ENCODE assay signal across 28 cellular contexts in the genomic region with DNA sequence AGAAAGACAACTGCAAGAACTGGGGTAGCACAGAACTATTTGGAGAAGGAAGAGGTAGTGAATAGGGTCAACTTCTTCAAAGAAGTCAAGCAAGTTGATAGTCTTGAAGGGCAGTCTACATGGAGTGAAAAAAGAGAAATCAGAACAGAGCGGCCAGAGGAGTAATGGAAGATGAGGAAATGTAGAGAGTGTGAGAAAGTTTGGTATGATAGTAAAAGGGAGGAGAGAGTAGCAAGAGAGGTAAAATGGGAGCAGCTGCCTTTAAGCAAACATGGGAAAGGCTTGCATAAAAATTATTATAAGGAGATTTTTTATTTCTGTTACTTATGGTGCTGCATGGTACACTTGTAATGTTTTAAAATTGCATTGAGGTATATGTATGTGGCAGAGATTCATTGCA.
"Had no signal": no experiment of that assay in that cellular context is flagged by ENCODE, and none has a peak within 500 bp of the region (broad histone marks: within the 10 kb centered on the region; RNA-seq: fewer than 3 reads in every experiment).

No MANE protein-coding gene starts in this region.

- H3K9me3 Mint-ChIP-seq: activated CD4-positive, alpha-beta memory T cell treated with anti-CD3 and anti-CD28 coated beads, Interleukin-2, amount 10 ng/mL, durations not matched to agents 7 days and 5 days; activated naive CD4-positive, alpha-beta T cell treated with anti-CD3 and anti-CD28 coated beads, Interleukin-2, amount 10 ng/mL, durations not matched to agents 7 days and 5 days; activated naive CD8-positive, alpha-beta T cell treated with anti-CD3 and anti-CD28 coated beads, Interleukin-2, amount 10 ng/mL, durations not matched to agents 7 days and 5 days; activated T-cell treated with anti-CD3 and anti-CD28 coated beads, Interleukin-2, amount 50 U/mL, for 24 hours; endodermal cell; natural killer cell; neural progenitor cell had no signal

- ATAC-seq: activated CD4-positive, CD25-positive, alpha-beta regulatory T cell treated with anti-CD3 and anti-CD28 coated beads, Interleukin-2, amount 50 U/mL, for 24 hours; foreskin keratinocyte; heart right ventricle; left lung; lower lobe of right lung; natural killer cell; T-helper 17 cell had no signal

- H3K4me2 ChIP-seq: neural progenitor cell had no signal

- H3K4me1 ChIP-seq: heart right ventricle, lower lobe of right lung, right atrium auricular region had no signal

- H3K36me3 Mint-ChIP-seq: natural killer cell had no signal

- H3K9me3 ChIP-seq: esophagus muscularis mucosa, heart right ventricle, left lung, lower lobe of right lung, right atrium auricular region, spleen, thoracic aorta had no signal

- H3K4me1 Mint-ChIP-seq: endodermal cell, natural killer cell had no signal

- H3K27me3 ChIP-seq: brain microvascular endothelial cell, esophagus muscularis mucosa, foreskin keratinocyte, heart right ventricle, left lung, right atrium auricular region had no signal

- H3K27ac ChIP-seq: brain microvascular endothelial cell, esophagus muscularis mucosa, foreskin keratinocyte, heart right ventricle, left lung, lower lobe of right lung, neural progenitor cell, right atrium auricular region, spleen, thoracic aorta, WERI-Rb-1 had no signal

- H3K36me3 ChIP-seq: esophagus muscularis mucosa, heart right ventricle, left lung, lower lobe of right lung, neural progenitor cell, right atrium auricular region, spleen, thoracic aorta, WERI-Rb-1 had no signal

- H2AFZ ChIP-seq: neural progenitor cell had no signal

- DNase-seq: activated CD4-positive, alpha-beta memory T cell treated with anti-CD3 and anti-CD28 coated beads, Interleukin-2, amount 10 ng/mL, durations not matched to agents 7 days and 5 days; activated CD4-positive, alpha-beta T cell treated with anti-CD3 and anti-CD28 coated beads, Interleukin-2, amount 10 ng/mL, durations not matched to agents 7 days and 5 days; activated CD8-positive, alpha-beta memory T cell treated with anti-CD3 and anti-CD28 coated beads, Interleukin-2, amount 50 U/mL, for 48 hours; activated gamma-delta T cell; activated naive CD4-positive, alpha-beta T cell treated with anti-CD3 and anti-CD28 coated beads, Interleukin-2, amount 10 ng/mL, durations not matched to agents 7 days and 5 days; activated naive CD8-positive, alpha-beta T cell treated with anti-CD3 and anti-CD28 coated beads, Interleukin-2, amount 10 ng/mL, durations not matched to agents 7 days and 5 days; activated T-cell treated with anti-CD3 and anti-CD28 coated beads, Interleukin-2, amount 50 U/mL, for 24 hours; brain microvascular endothelial cell; endodermal cell; heart right ventricle; kidney glomerular epithelial cell; left lung; lower lobe of right lung; mesendoderm; natural killer cell; occipital lobe; spleen; stimulated activated naive CD4-positive, alpha-beta T cell; T-helper 17 cell; T1000; trophoblast cell; WERI-Rb-1 had no signal

- H3K4me3 ChIP-seq: esophagus muscularis mucosa, heart right ventricle, left lung, lower lobe of right lung, neural progenitor cell, right atrium auricular region, spleen, thoracic aorta had no signal

- H3K9ac ChIP-seq: neural progenitor cell had no signal

- H3K4me3 Mint-ChIP-seq: activated CD4-positive, alpha-beta memory T cell treated with anti-CD3 and anti-CD28 coated beads, Interleukin-2, amount 10 ng/mL, durations not matched to agents 7 days and 5 days; activated CD4-positive, alpha-beta T cell treated with anti-CD3 and anti-CD28 coated beads, Interleukin-2, amount 10 ng/mL, durations not matched to agents 7 days and 5 days; activated naive CD4-positive, alpha-beta T cell treated with anti-CD3 and anti-CD28 coated beads, Interleukin-2, amount 10 ng/mL, durations not matched to agents 7 days and 5 days; activated naive CD8-positive, alpha-beta T cell treated with anti-CD3 and anti-CD28 coated beads, Interleukin-2, amount 10 ng/mL, durations not matched to agents 7 days and 5 days; activated T-cell treated with anti-CD3 and anti-CD28 coated beads, Interleukin-2, amount 50 U/mL, for 24 hours; endodermal cell; natural killer cell; neural progenitor cell; T-helper 17 cell had no signal

- H3K27ac Mint-ChIP-seq: activated CD4-positive, alpha-beta memory T cell treated with anti-CD3 and anti-CD28 coated beads, Interleukin-2, amount 10 ng/mL, durations not matched to agents 7 days and 5 days; activated CD4-positive, alpha-beta T cell treated with anti-CD3 and anti-CD28 coated beads, Interleukin-2, amount 10 ng/mL, durations not matched to agents 7 days and 5 days; activated naive CD4-positive, alpha-beta T cell treated with anti-CD3 and anti-CD28 coated beads, Interleukin-2, amount 10 ng/mL, durations not matched to agents 7 days and 5 days; activated naive CD8-positive, alpha-beta T cell treated with anti-CD3 and anti-CD28 coated beads, Interleukin-2, amount 10 ng/mL, durations not matched to agents 7 days and 5 days; activated T-cell treated with anti-CD3 and anti-CD28 coated beads, Interleukin-2, amount 50 U/mL, for 24 hours; endodermal cell; natural killer cell; neural progenitor cell; T-helper 17 cell had no signal
